ENCODE assay signal across 3 cellular contexts in genomic region chr6:134534708-134535149, GRCh38.
TF ChIP-seq lines count a peak whose summit lies in the region.

No MANE protein-coding gene starts in this region.

TF ChIP-seq in HEK293, 187 proteins besides CTCF, POLR2A, EP300 and RAD21 (continued from another document):
- no peak for TF ChIP-seq PRDM10 (tag by site-specific recombination; IDR thresholded peaks at IDR 0.05)
- no peak for TF ChIP-seq EGR2 (tag by site-specific recombination; IDR thresholded peaks at IDR 0.05; ENCODE audit: low read depth)
- TF ChIP-seq SCRT2 (tag by site-specific recombination; IDR thresholded peaks at IDR 0.05) = peak; percentile 28; the same call in 1 of the 2 replicates
- TF ChIP-seq GLI2 (tag by site-specific recombination; IDR thresholded peaks at IDR 0.05; ENCODE audit: borderline replicate concordance, low read depth) = no peak
- TF ChIP-seq SETDB1 (IDR thresholded peaks at IDR 0.05; ENCODE audit: insufficient read length, low read length) = no peak

TF ChIP-seq in K562, 482 proteins besides CTCF, POLR2A, EP300 and RAD21 (continued from another document):
- peak; percentile 82 for TF ChIP-seq TFE3 (CRISPR knock-in tag; IDR thresholded peaks at IDR 0.05)
- TF ChIP-seq KLF1 (tag; IDR thresholded peaks at IDR 0.05) = no peak
TF ChIP-seq in K562: peak in this region for 1.

TF ChIP-seq in GM23338, 12 proteins besides CTCF, POLR2A, EP300 and RAD21 (continued from another document):
- TF ChIP-seq REST (IDR thresholded peaks at IDR 0.05; ENCODE audit: unreplicated experiment) = no peak
- TF ChIP-seq NANOG (IDR thresholded peaks at IDR 0.05; ENCODE audit: borderline replicate concordance) = no peak
TF ChIP-seq in GM23338: peak in this region for 0.
